34 cellular contexts compared by ENCODE assay signal in genomic region chr5:32406650-32407049, GRCh38. TPM values are rescaled to one million over a fixed set of nuclear protein-coding genes. Genes with fewer than 3 reads are reported as not detected.
DNase-seq lines count a peak whose midpoint lies in the region; ATAC-seq, FAIRE-seq and TF ChIP-seq lines count a peak whose summit lies in the region.
"Had no signal": no experiment of that assay in that cellular context is flagged by ENCODE, and none has a peak within 500 bp of the region (broad histone marks: within the 10 kb centered on the region; RNA-seq: fewer than 3 reads in every experiment).

No MANE protein-coding gene starts in this region.

- WGBS in H1 (ENCODE audit: extremely low coverage in 1 of 2, insufficient coverage in 1 of 2, insufficient read length in 1 of 2, insufficient replicate concordance in 2 of 2, low coverage in 1 of 2, low lambda C conversion rate in 2 of 2, missing lambda C conversion rate in 1 of 2), 2 experiments = 89% methylated on average over 2 of the region's 2 CpGs; no CpG with 5 or more reads in 1 of the 2 experiments

- H4K20me1 ChIP-seq in H1 (replicated peaks in 1 of 2; ENCODE audit: control insufficient read depth in 1 of 2, insufficient read depth in 2 of 2, low read length in 2 of 2) = peaks cover 0 to 2% of the 10 kb centered on the region in 2 experiments

- TF ChIP-seq RAD21 in H1 (IDR thresholded peaks at IDR 0.05 in 1 of 2, conservative IDR thresholded peaks at IDR 0.05 in 1 of 2; ENCODE audit: low read depth in 2 of 2, low read length in 2 of 2) = no peak

- H3K79me1 ChIP-seq in H1 (ENCODE audit: low read depth, low read length) = no peaks in the 10 kb centered on the region

- peak overlapping the region; percentile 54; the same call in 1 of the 2 replicates for H4K8ac ChIP-seq in H1 (ENCODE audit: extremely low read depth, insufficient read depth, low read length)

- peak; percentile 49 for ATAC-seq in GM21381 (IDR thresholded peaks at IDR 0.05; ENCODE audit: unreplicated experiment)
- peak; percentile 56 for ATAC-seq in HG02763 (IDR thresholded peaks at IDR 0.05; ENCODE audit: unreplicated experiment)
- no peak for ATAC-seq in left lobe of liver
- ATAC-seq: activated T-helper 17 cell treated with anti-CD3 and anti-CD28 coated beads, Interleukin-2, amount 50 U/mL, for 72 hours; esophagus mucosa; left ventricle myocardium superior; pancreas; SK-N-SH treated with all-trans-retinoic acid at 6 μM for 48 hours; upper lobe of right lung had no signal

- no peak for TF ChIP-seq POLR2A in H1 (IDR thresholded peaks at IDR 0.05; ENCODE audit: control extremely low read depth in 1 of 2, low read depth in 2 of 2, low read length in 2 of 2)

- CTCF ChIA-PET in H1 (lab: Charles Lee; ENCODE audit: partially characterized antibody) = no interaction called here

- H3K9ac ChIP-seq in H1 (replicated peaks in 1 of 4; ENCODE audit: extremely low read depth in 1 of 4, low read depth in 3 of 4, low read length in 3 of 4) = no peak overlapping the region
- H3K9ac ChIP-seq: BLaER1 treated with 17β-estradiol and CSF1 and Interleukin-3, amounts not matched to agents 10 nM and 100 nM; neural progenitor cell had no signal

- H3K18ac ChIP-seq in H1 (ENCODE audit: extremely low read depth, low read length) = no peak overlapping the region

- no peak overlapping the region for H3K4ac ChIP-seq in H1 (replicated peaks; ENCODE audit: insufficient read length, low read depth, low read length)

- no peak overlapping the region for H2BK120ac ChIP-seq in H1 (replicated peaks; ENCODE audit: low read depth, low read length)

- TF ChIP-seq CTCF in H1 (IDR thresholded peaks at IDR 0.05; ENCODE audit: control extremely low read depth in 1 of 3, insufficient read depth in 1 of 3, low read depth in 1 of 3, low read length in 3 of 3) (no peak), right atrium auricular region (IDR thresholded peaks at IDR 0.05) (no peak)

- no peak overlapping the region for H4K91ac ChIP-seq in H1 (replicated peaks; ENCODE audit: insufficient read length, low read length)

- H3K9me3 ChIP-seq in H1 (ENCODE audit: insufficient read depth in 2 of 2, low read depth in 1 of 2, low read length in 1 of 2) (no peaks in the 10 kb centered on the region), right atrium auricular region (no peaks in the 10 kb centered on the region)
- H3K9me3 ChIP-seq: adrenal gland; BLaER1 treated with 17β-estradiol and CSF1 and Interleukin-3, amounts not matched to agents 10 nM and 100 nM; pancreas; suprapubic skin; upper lobe of right lung had no signal

- DNase-seq in LHCN-M2 (ENCODE audit: low read depth) = peak; percentile 36
- no peak for DNase-seq in H1 (ENCODE audit: low read depth in 1 of 2, low spot score in 2 of 2)
- no peak for DNase-seq in right atrium auricular region (ENCODE audit: low spot score)
- DNase-seq in left lobe of liver (ENCODE audit: low spot score) = no peak
- DNase-seq in ecto neural progenitor cell (ENCODE audit: low spot score) = no peak
- DNase-seq: activated CD4-positive, alpha-beta memory T cell treated with anti-CD3 and anti-CD28 coated beads, Interleukin-2, amount 10 ng/mL, durations not matched to agents 7 days and 5 days; activated CD4-positive, alpha-beta T cell treated with anti-CD3 and anti-CD28 coated beads for 1 hour; activated CD8-positive, alpha-beta memory T cell treated with anti-CD3 and anti-CD28 coated beads, Interleukin-2, amount 50 U/mL, for 48 hours; activated naive CD4-positive, alpha-beta T cell treated with anti-CD3 and anti-CD28 coated beads, Interleukin-2, amount 10 ng/mL, durations not matched to agents 7 days and 5 days; adrenal gland; central memory CD4-positive, alpha-beta T cell; glutamatergic neuron; left ventricle myocardium superior; NCI-H1092 treated with DMSO at 0.1 percent for 48 hours; NCI-H1694 treated with DMSO at 0.1 percent for 48 hours; NCI-H2171; NCI-H510A; NK-92 treated with Interleukin-12 subunit alpha and Interleukin-12 subunit beta, amount 100 ng/mL, for 24 hours; pancreas; PC-9; retina; small intestine; stimulated activated naive CD4-positive, alpha-beta T cell treated with Interleukin-2 at 50 U/mL for 16 hours; T-helper 2 cell; upper lobe of right lung had no signal

- H3K27me3 ChIP-seq in H1 (replicated peaks in 1 of 4; ENCODE audit: control insufficient read depth in 3 of 4, extremely low read depth in 1 of 4, insufficient read depth in 3 of 4, low read length in 3 of 4) (peaks cover 0 to 1% (median 0%) of the 10 kb centered on the region in 4 experiments; a peak in 1 of 7 replicates), right atrium auricular region (no peaks in the 10 kb centered on the region)
- H3K27me3 ChIP-seq: adrenal gland; BLaER1 treated with 17β-estradiol and CSF1 and Interleukin-3, amounts not matched to agents 10 nM and 100 nM; neural progenitor cell; pancreas; suprapubic skin; upper lobe of right lung had no signal

- H3K23ac ChIP-seq in H1 (ENCODE audit: insufficient read length) = no peak overlapping the region

- H2BK5ac ChIP-seq in H1 (ENCODE audit: low read depth, low read length) = no peak overlapping the region

- H2BK12ac ChIP-seq in H1 (ENCODE audit: low read depth, low read length) = no peak overlapping the region

- no peak overlapping the region for H2BK15ac ChIP-seq in H1 (ENCODE audit: low read length)

- no peak overlapping the region for H3K4me2 ChIP-seq in H1 (ENCODE audit: insufficient read depth in 1 of 2, low read depth in 2 of 2, low read length in 2 of 2)
- H3K4me2 ChIP-seq: BLaER1 treated with 17β-estradiol and CSF1 and Interleukin-3, amounts not matched to agents 10 nM and 100 nM; neural progenitor cell; PC-9 had no signal

- H3K56ac ChIP-seq in H1 (replicated peaks; ENCODE audit: insufficient read length, low read depth, low read length) = no peak overlapping the region

- no peak overlapping the region for H3K14ac ChIP-seq in H1 (ENCODE audit: insufficient read length)

- H3K79me2 ChIP-seq in H1 (ENCODE audit: control insufficient read depth in 1 of 2, insufficient read depth in 2 of 2, low read length in 2 of 2) = no peaks in the 10 kb centered on the region

- FAIRE-seq in H1 (lab: Jason Lieb, UNC) = no peak
- FAIRE-seq: islet of Langerhans, pancreas, small intestine had no signal

- H3K27ac ChIP-seq in H1 (ENCODE audit: low read depth, low read length) = no peak overlapping the region
- no peak overlapping the region for H3K27ac ChIP-seq in right atrium auricular region
- H3K27ac ChIP-seq: adrenal gland; BLaER1 treated with 17β-estradiol and CSF1 and Interleukin-3, amounts not matched to agents 10 nM and 100 nM; neural progenitor cell; pancreas; PC-9; suprapubic skin; upper lobe of right lung had no signal

- no peak overlapping the region for H2AFZ ChIP-seq in H1 (ENCODE audit: low read length)
- H2AFZ ChIP-seq: neural progenitor cell, PC-9 had no signal

- no peaks in the 10 kb centered on the region for H3K4me1 ChIP-seq in H1 (replicated peaks in 1 of 4; ENCODE audit: control insufficient read depth in 3 of 4, insufficient read depth in 4 of 4, low read length in 3 of 4)
- peaks cover 0 to 7% of the 10 kb centered on the region in 2 donors for H3K4me1 ChIP-seq in right atrium auricular region
- H3K4me1 ChIP-seq: adrenal gland; BLaER1 treated with 17β-estradiol and CSF1 and Interleukin-3, amounts not matched to agents 10 nM and 100 nM; neural progenitor cell; pancreas; suprapubic skin; upper lobe of right lung had no signal

- H4K5ac ChIP-seq in H1 (ENCODE audit: insufficient read length, low read depth, low read length) = no peak overlapping the region

- H3K4me3 ChIP-seq in H1 (ENCODE audit: extremely low read depth in 1 of 4, insufficient read depth in 2 of 4, low read depth in 3 of 4, low read length in 4 of 4) (no peak overlapping the region), right atrium auricular region (no peak overlapping the region)
- H3K4me3 ChIP-seq: adrenal gland; BLaER1 treated with 17β-estradiol and CSF1 and Interleukin-3, amounts not matched to agents 10 nM and 100 nM; neural progenitor cell; pancreas; PC-9; suprapubic skin; upper lobe of right lung had no signal

- no peaks in the 10 kb centered on the region for H3K23me2 ChIP-seq in H1 (ENCODE audit: low read depth, low read length)

- TF ChIP-seq EP300 in H1 (IDR thresholded peaks at IDR 0.05; ENCODE audit: borderline replicate concordance in 1 of 2, low read depth in 2 of 2, low read length in 2 of 2) = no peak

- POLR2A ChIA-PET in H1 (lab: Charles Lee; ENCODE audit: partially characterized antibody) = interaction anchor here (0.7 kb wide), 1 partner anchor 283 kb away, joined by 3 read pairs; no protein-coding TSS in a partner anchor

- H2BK20ac ChIP-seq in H1 (ENCODE audit: low read length) = no peak overlapping the region

- no peak overlapping the region for H2AK5ac ChIP-seq in H1 (ENCODE audit: low read depth, low read length)

- H3K36me3 ChIP-seq in H1 (ENCODE audit: control insufficient read depth in 2 of 4, insufficient read depth in 4 of 4, low read length in 3 of 4) (peaks cover 11 to 62% (median 43%) of the 10 kb centered on the region in 4 experiments), right atrium auricular region (peaks cover 71% of the 10 kb centered on the region)

TF ChIP-seq in H1, 55 proteins besides CTCF, POLR2A, EP300 and RAD21:
- TF ChIP-seq SP2 (IDR thresholded peaks at IDR 0.05; ENCODE audit: low read length) = no peak
- TF ChIP-seq TAF7 (optimal IDR thresholded peaks at IDR 0.05; ENCODE audit: borderline replicate concordance, low read depth, low read length) = no peak
- TF ChIP-seq GTF2F1 (IDR thresholded peaks at IDR 0.05; ENCODE audit: borderline replicate concordance, low read depth, low read length) = no peak
- no peak for TF ChIP-seq KDM5A (IDR thresholded peaks at IDR 0.05; ENCODE audit: low read length)

RNA-seq across cellular contexts. Expression of gene ZFR, which starts 37.9 kb away (rescaled TPM):
- total RNA-seq in LHCN-M2 (2014; rRNA removed) = 87.7 and 92.0 TPM in 2 replicates
- 30.9 TPM for polyA plus RNA-seq in LHCN-M2 (2012)
- total RNA-seq in H1 (2021; fragmentation: NEBNext Ultra II Directional; extraction: Animal tissue kit (Norgen Biotek cat#: 25700)) = 66.2 and 68.8 TPM in 2 replicates
- polyA plus RNA-seq in H1 (2011; rRNA removed) = 85.6 and 92.7 TPM in 2 replicates
- polyA plus RNA-seq in H1 (2011; cell fraction: cytosol; rRNA removed) = 65.6 TPM
- polyA plus RNA-seq in H1 (2011; cell fraction: nucleus; rRNA removed) = 153 TPM
- 32.8 to 53.6 TPM (median 40.0 TPM) in 4 replicates for polyA plus RNA-seq in H1 (2012, experiment 1 of 2)
- 3.5 TPM for polyA plus RNA-seq in H1 (2012, experiment 2 of 2)
- 49.9 TPM for polyA plus RNA-seq in H1 (2013, experiment 1 of 2)
- 51.6 TPM for polyA plus RNA-seq in H1 (2013, experiment 2 of 2)
- polyA minus RNA-seq in H1 (2011; rRNA and poly(A)+ RNA removed) = 317 and 380 TPM in 2 replicates
- polyA minus RNA-seq in H1 (2011; cell fraction: cytosol; rRNA and poly(A)+ RNA removed) = 67.5 TPM
- polyA minus RNA-seq in H1 (2011; cell fraction: nucleus; rRNA and poly(A)+ RNA removed) = 193 TPM
- 10 to 100 TPM; 65.7 to 66.0 TPM for total RNA-seq in right atrium auricular region
- total RNA-seq in left lobe of liver = 18.2 TPM
